Comparison of ENCODE assay signal across 22 cellular contexts in the genomic region with DNA sequence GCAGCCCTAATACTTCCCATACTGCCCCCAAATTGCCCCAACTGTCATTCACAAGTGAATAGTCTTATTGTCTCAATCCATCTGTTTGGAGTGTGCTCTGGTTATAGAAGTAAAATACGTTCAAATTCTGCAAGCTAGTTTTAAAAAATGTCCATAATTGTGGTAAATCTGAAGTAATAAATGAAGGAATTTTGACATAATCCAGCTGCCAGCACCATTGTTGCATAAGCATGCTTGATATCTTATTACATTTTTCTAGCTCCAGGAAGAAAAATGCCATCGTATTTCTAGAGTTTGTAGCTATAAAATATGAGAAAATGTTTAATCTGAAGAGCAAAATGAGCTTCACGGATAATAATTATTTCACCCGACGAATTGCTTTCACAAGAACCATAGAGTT.
DNase-seq lines count a peak whose midpoint lies in the region; ATAC-seq and TF ChIP-seq lines count a peak whose summit lies in the region.
"Had no signal": no experiment of that assay in that cellular context is flagged by ENCODE, and none has a peak within 500 bp of the region (broad histone marks: within the 10 kb centered on the region; RNA-seq: fewer than 3 reads in every experiment).

No MANE protein-coding gene starts in this region.

- WGBS in endodermal cell (ENCODE audit: insufficient coverage in 1 of 2, insufficient read length in 1 of 2), 2 experiments, result 76 to 83% methylated on average over 2 to 5 of the region's 5 CpGs

- H3K36me3 Mint-ChIP-seq in mesothelial cell of epicardium, result no peaks in the 10 kb centered on the region
- no peaks in the 10 kb centered on the region for H3K36me3 Mint-ChIP-seq in endodermal cell (ENCODE audit: low read depth)
- H3K36me3 Mint-ChIP-seq: activated naive CD8-positive, alpha-beta T cell treated with anti-CD3 and anti-CD28 coated beads for 36 hours; naive thymus-derived CD8-positive, alpha-beta T cell had no signal

- H3K9ac ChIP-seq in endodermal cell (ENCODE audit: extremely low read depth, low read length, poor library complexity, severe bottlenecking), result no peak overlapping the region

- H3K4me1 ChIP-seq in left ventricle myocardium inferior, result no peaks in the 10 kb centered on the region
- H3K4me1 ChIP-seq in endodermal cell (ENCODE audit: control insufficient read depth, insufficient read depth, low read length), result no peaks in the 10 kb centered on the region

- H3K4me1 Mint-ChIP-seq in mesothelial cell of epicardium (peaks cover 43% of the 10 kb centered on the region), endodermal cell (no peaks in the 10 kb centered on the region)
- H3K4me1 Mint-ChIP-seq: activated naive CD8-positive, alpha-beta T cell treated with anti-CD3 and anti-CD28 coated beads for 36 hours; naive thymus-derived CD8-positive, alpha-beta T cell had no signal

- TF ChIP-seq CTCF in left ventricle myocardium inferior (IDR thresholded peaks at IDR 0.05; ENCODE audit: borderline replicate concordance) (no peak), cardiac fibroblast (IDR thresholded peaks at IDR 0.05; ENCODE audit: low read depth, low read length) (no peak), mesothelial cell of epicardium (IDR thresholded peaks at IDR 0.05; ENCODE audit: unreplicated experiment) (no peak), endodermal cell (conservative IDR thresholded peaks at IDR 0.05) (no peak)

- no peaks in the 10 kb centered on the region for H3K36me3 ChIP-seq in left ventricle myocardium inferior
- H3K36me3 ChIP-seq in endodermal cell (ENCODE audit: control insufficient read depth, insufficient read depth, low read length), result no peaks in the 10 kb centered on the region
- H3K36me3 ChIP-seq: cardiac muscle cell had no signal

- no peak overlapping the region for H3K4me3 Mint-ChIP-seq in mesothelial cell of epicardium
- no peak overlapping the region for H3K4me3 Mint-ChIP-seq in endodermal cell
- H3K4me3 Mint-ChIP-seq: activated naive CD8-positive, alpha-beta T cell treated with anti-CD3 and anti-CD28 coated beads for 36 hours; HFFc6; naive thymus-derived CD8-positive, alpha-beta T cell had no signal

- H3K27me3 ChIP-seq in left ventricle myocardium inferior (ENCODE audit: low read depth), result no peaks in the 10 kb centered on the region
- H3K27me3 ChIP-seq in endodermal cell (ENCODE audit: control insufficient read depth, insufficient read depth, low read length, poor library complexity, severe bottlenecking), result no peaks in the 10 kb centered on the region
- H3K27me3 ChIP-seq: cardiac muscle cell had no signal

- intact Hi-C loops in left ventricle myocardium inferior (cut with micrococcal nuclease), result no loop called here
- intact Hi-C loops in cardiac septum (cut with DNase I), result loop anchor here (10.0 kb wide), 1 partner anchor 843 kb away; the partner anchor contains the start of gene MARCKS

- DNase-seq in left ventricle myocardium inferior (no peak), cardiac septum (ENCODE audit: low spot score) (no peak), cardiac fibroblast (ENCODE audit: low read depth in 2 of 2) (peak; percentile 75 to 83), mesothelial cell of epicardium (ENCODE audit: low spot score in 2 of 2, unreplicated experiment in 2 of 2) (no peak), endodermal cell (no peak), NCI-H2107 (lab: John Stamatoyannopoulos, UW) (no peak), RKO (ENCODE audit: low spot score) (no peak)
- DNase-seq: activated CD4-positive, alpha-beta T cell treated with anti-CD3 and anti-CD28 coated beads for 1 hour; activated naive CD8-positive, alpha-beta T cell treated with anti-CD3 and anti-CD28 coated beads for 36 hours; DMS 273 treated with DMSO at 0.1 percent for 48 hours; HFFc6; KBM-7; naive thymus-derived CD8-positive, alpha-beta T cell; NCI-H1930; NCI-H446; NK-92 treated with Interleukin-12 subunit alpha and Interleukin-12 subunit beta, amount 100 ng/mL, for 24 hours; stimulated activated CD4-positive, alpha-beta T cell treated with anti-CD3 and anti-CD28 coated beads, Interleukin-4, amount 100 ng/mL, for 1 hour; SW 1271 had no signal

- H3K27me3 Mint-ChIP-seq in mesothelial cell of epicardium (ENCODE audit: low read depth) (no peaks in the 10 kb centered on the region), endodermal cell (ENCODE audit: insufficient read depth) (no peaks in the 10 kb centered on the region)
- H3K27me3 Mint-ChIP-seq: activated naive CD8-positive, alpha-beta T cell treated with anti-CD3 and anti-CD28 coated beads for 36 hours; naive thymus-derived CD8-positive, alpha-beta T cell had no signal

- H3K9me3 Mint-ChIP-seq in mesothelial cell of epicardium, result no peaks in the 10 kb centered on the region
- H3K9me3 Mint-ChIP-seq in endodermal cell, result no peaks in the 10 kb centered on the region
- H3K9me3 Mint-ChIP-seq: activated naive CD8-positive, alpha-beta T cell treated with anti-CD3 and anti-CD28 coated beads for 36 hours; HFFc6 had no signal

- H3K4me3 ChIP-seq in left ventricle myocardium inferior (no peak overlapping the region), cardiac fibroblast (replicated peaks in 1 of 2; ENCODE audit: low read depth in 2 of 2, low read length in 2 of 2) (no peak overlapping the region), endodermal cell (ENCODE audit: low read length) (no peak overlapping the region)
- H3K4me3 ChIP-seq: cardiac muscle cell, lung, smooth muscle cell had no signal

- H3K27ac ChIP-seq in left ventricle myocardium inferior (replicated peaks), result peak overlapping the region; percentile 26
- no peak overlapping the region for H3K27ac ChIP-seq in endodermal cell (ENCODE audit: low read depth, low read length)
- H3K27ac ChIP-seq: cardiac muscle cell had no signal

- H3K9me3 ChIP-seq in left ventricle myocardium inferior (replicated peaks), result no peaks in the 10 kb centered on the region
- H3K9me3 ChIP-seq in endodermal cell (ENCODE audit: control insufficient read depth, low read length), result no peaks in the 10 kb centered on the region

- peak overlapping the region; percentile 65 for H3K27ac Mint-ChIP-seq in mesothelial cell of epicardium
- no peak overlapping the region for H3K27ac Mint-ChIP-seq in endodermal cell
- H3K27ac Mint-ChIP-seq: activated naive CD8-positive, alpha-beta T cell treated with anti-CD3 and anti-CD28 coated beads for 36 hours; naive thymus-derived CD8-positive, alpha-beta T cell had no signal

- ATAC-seq in GM18907 (IDR thresholded peaks at IDR 0.05; ENCODE audit: unreplicated experiment), result no peak
- ATAC-seq: naive thymus-derived CD8-positive, alpha-beta T cell had no signal

Comparison
In these comparisons a context has a peak if more than half of its experiments do, and no peak if none do; other contexts are left out.
1. DNase-seq: peak in cardiac fibroblast (2 of 2); none in left ventricle myocardium inferior (single experiment), cardiac septum (single experiment), mesothelial cell of epicardium (0 of 2), endodermal cell (single experiment), NCI-H2107 (single experiment) and RKO (single experiment).